In the genomic region with DNA sequence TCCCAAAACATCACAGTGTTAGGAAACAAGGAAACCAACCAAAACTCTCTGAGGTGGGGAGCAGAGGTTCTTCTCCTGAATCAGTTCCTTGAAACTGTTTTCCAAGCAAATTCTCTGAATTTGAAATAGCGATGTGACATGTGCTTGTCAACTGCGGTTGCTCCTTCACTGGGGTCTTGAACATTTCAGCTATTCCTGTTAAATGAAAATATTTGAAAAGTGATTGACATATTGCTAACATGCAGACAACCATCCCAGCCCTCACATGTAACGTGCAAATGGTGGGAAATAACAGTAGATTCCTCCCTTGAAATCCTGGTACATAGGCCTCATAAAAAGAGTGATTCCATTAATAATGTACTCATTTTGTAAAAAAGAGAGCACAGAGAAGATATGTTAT, we compare ENCODE assay signal across 21 cellular contexts. TPM values are rescaled to one million over a fixed set of nuclear protein-coding genes. Genes with fewer than 3 reads are reported as not detected.
DNase-seq lines count a peak whose midpoint lies in the region; ATAC-seq and TF ChIP-seq lines count a peak whose summit lies in the region.
"Had no signal": no experiment of that assay in that cellular context is flagged by ENCODE, and none has a peak within 500 bp of the region (broad histone marks: within the 10 kb centered on the region; RNA-seq: fewer than 3 reads in every experiment).

No MANE protein-coding gene starts in this region.

- DNase-seq in HCT116 (ENCODE audit: low read depth, low spot score), result no peak
- DNase-seq in esophagus muscularis mucosa (ENCODE audit: extremely low spot score), result peak; percentile 26
- no peak for DNase-seq in prostate gland (ENCODE audit: low spot score)
- no peak for DNase-seq in osteoblast (ENCODE audit: insufficient read length, low spot score, missing footprints)
- DNase-seq in Ammon's horn (ENCODE audit: low spot score), result no peak
- DNase-seq in sigmoid colon, result no peak
- DNase-seq: 8988T; ACHN; CD4-positive, alpha-beta memory T cell; CD4-positive, CD25-positive, alpha-beta regulatory T cell; CD8-positive, alpha-beta memory T cell; COR-L47; DMS 273 treated with DMSO at 0.1 percent for 48 hours; DMS153; DMS53; DMS79; DND-41; EL; GDM1 had no signal

- H3K36me3 ChIP-seq in HCT116 (ENCODE audit: control insufficient read depth in 1 of 2, insufficient read depth in 2 of 2, low read length in 2 of 2) (peaks cover 99 to 100% of the 10 kb centered on the region in 2 experiments), esophagus muscularis mucosa (no peaks in the 10 kb centered on the region), prostate gland (no peaks in the 10 kb centered on the region), osteoblast (ENCODE audit: insufficient read depth, low read length) (peaks cover 95% of the 10 kb centered on the region), sigmoid colon (no peaks in the 10 kb centered on the region)

- no peaks in the 10 kb centered on the region for H3K9me2 ChIP-seq in HCT116 (ENCODE audit: insufficient read depth)

- no peaks in the 10 kb centered on the region for H3K4me1 ChIP-seq in HCT116 (ENCODE audit: control insufficient read depth in 1 of 2, insufficient read depth in 2 of 2, low read length in 2 of 2)
- H3K4me1 ChIP-seq in esophagus muscularis mucosa, result no peaks in the 10 kb centered on the region
- peaks cover 5% of the 10 kb centered on the region for H3K4me1 ChIP-seq in prostate gland (replicated peaks)
- no peaks in the 10 kb centered on the region for H3K4me1 ChIP-seq in osteoblast (ENCODE audit: insufficient read depth, low read length)
- H3K4me1 ChIP-seq in sigmoid colon, result no peaks in the 10 kb centered on the region

- TF ChIP-seq RAD21 in HCT116 (IDR thresholded peaks at IDR 0.05; ENCODE audit: low read depth), result no peak

- BruUV-seq in HCT116 (replicated peaks; lab: Mats Ljungman, UMichigan), result no TSS peak

- ATAC-seq in HCT116, result no peak
- ATAC-seq: GM12878 had no signal

- H3K4me3 ChIP-seq in HCT116 (replicated peaks in 1 of 2; ENCODE audit: low read depth in 1 of 2, low read length in 2 of 2), result no peak overlapping the region
- H3K4me3 ChIP-seq in esophagus muscularis mucosa, result no peak overlapping the region
- H3K4me3 ChIP-seq in prostate gland, result no peak overlapping the region
- H3K4me3 ChIP-seq in osteoblast (ENCODE audit: insufficient read depth, low read length), result no peak overlapping the region
- no peak overlapping the region for H3K4me3 ChIP-seq in sigmoid colon
- H3K4me3 ChIP-seq: BLaER1 treated with 17β-estradiol and CSF1 and Interleukin-3, amounts not matched to agents 10 nM and 100 nM; GM12878 had no signal

- H3K9ac ChIP-seq in HCT116 (ENCODE audit: low read length), result no peak overlapping the region
- H3K9ac ChIP-seq: BLaER1 treated with 17β-estradiol and CSF1 and Interleukin-3, amounts not matched to agents 10 nM and 100 nM had no signal

- TF ChIP-seq CTCF in HCT116 (IDR thresholded peaks at IDR 0.05 in 2 of 3, conservative IDR thresholded peaks at IDR 0.05 in 1 of 3; ENCODE audit: borderline replicate concordance in 1 of 3, insufficient read depth in 1 of 3, low read depth in 2 of 3, low read length in 2 of 3) (no peak), esophagus muscularis mucosa (IDR thresholded peaks at IDR 0.05) (no peak), prostate gland (IDR thresholded peaks at IDR 0.05) (no peak), osteoblast (IDR thresholded peaks at IDR 0.05; ENCODE audit: extremely low read depth, low read depth, low read length) (no peak), sigmoid colon (IDR thresholded peaks at IDR 0.05) (no peak)

- no peak for TF ChIP-seq EP300 in esophagus muscularis mucosa (IDR thresholded peaks at IDR 0.05)
- TF ChIP-seq EP300 in sigmoid colon (IDR thresholded peaks at IDR 0.05), result no peak

- H3K79me2 ChIP-seq in HCT116 (ENCODE audit: insufficient read depth, low read length) (peaks cover 99% of the 10 kb centered on the region), osteoblast (ENCODE audit: insufficient read depth, low read length) (peaks cover 11% of the 10 kb centered on the region)

- H4K20me1 ChIP-seq in HCT116 (ENCODE audit: insufficient read depth) (peaks cover 2% of the 10 kb centered on the region; the same call in 1 of the 2 replicates), osteoblast (ENCODE audit: insufficient read depth, low read length) (no peaks in the 10 kb centered on the region)

- no peak overlapping the region for H3K4me2 ChIP-seq in HCT116 (ENCODE audit: low read length)
- H3K4me2 ChIP-seq in osteoblast (ENCODE audit: insufficient read depth, low read length), result no peak overlapping the region
- H3K4me2 ChIP-seq: BLaER1 treated with 17β-estradiol and CSF1 and Interleukin-3, amounts not matched to agents 10 nM and 100 nM had no signal

- intact Hi-C loops in HCT116 (cut with micrococcal nuclease) (no loop called here), esophagus muscularis mucosa (cut with DNase I) (no loop called here), prostate gland (cut with DNase I) (no loop called here), sigmoid colon (cut with DNase I) (no loop called here)

- H3K27me3 ChIP-seq in HCT116 (ENCODE audit: insufficient read depth, low read length) (no peaks in the 10 kb centered on the region), esophagus muscularis mucosa (no peaks in the 10 kb centered on the region), prostate gland (replicated peaks; ENCODE audit: insufficient read depth) (no peaks in the 10 kb centered on the region), osteoblast (ENCODE audit: insufficient read depth, low read length) (no peaks in the 10 kb centered on the region), sigmoid colon (no peaks in the 10 kb centered on the region)
- H3K27me3 ChIP-seq: BLaER1 treated with 17β-estradiol and CSF1 and Interleukin-3, amounts not matched to agents 10 nM and 100 nM had no signal

- 96% methylated on average over 3 of the region's 3 CpGs for WGBS in esophagus muscularis mucosa
- 85% methylated on average over 3 of the region's 3 CpGs for WGBS in prostate gland
- 95 to 97% methylated on average over 3 of the region's 3 CpGs for WGBS in sigmoid colon, 2 donors

- RAD21 ChIA-PET in HCT116 (lab: Charles Lee; ENCODE audit: low non-redundant PET in 1 of 2, low total read pairs in 2 of 2, uncharacterized antibody in 2 of 2, unreplicated experiment in 2 of 2), result no interaction called here

- no peak overlapping the region for H2AFZ ChIP-seq in HCT116 (ENCODE audit: low read depth, low read length, poor library complexity, severe bottlenecking)
- H2AFZ ChIP-seq in osteoblast (ENCODE audit: low read length), result no peak overlapping the region

- H3K27ac ChIP-seq in HCT116 (ENCODE audit: low read depth, low read length) (no peak overlapping the region), esophagus muscularis mucosa (replicated peaks in 1 of 4) (no peak overlapping the region), prostate gland (peak overlapping the region; percentile 12 to 30), osteoblast (ENCODE audit: low read depth, low read length) (no peak overlapping the region), sigmoid colon (no peak overlapping the region)
- H3K27ac ChIP-seq: BLaER1 treated with 17β-estradiol and CSF1 and Interleukin-3, amounts not matched to agents 10 nM and 100 nM had no signal

- CTCF ChIA-PET in HCT116 (lab: Charles Lee), result no interaction called here

- H3K9me3 ChIP-seq in HCT116 (ENCODE audit: control insufficient read depth in 1 of 2, insufficient read depth in 1 of 2, low read depth in 1 of 2, low read length in 2 of 2), result no peaks in the 10 kb centered on the region
- H3K9me3 ChIP-seq in esophagus muscularis mucosa, result no peaks in the 10 kb centered on the region
- H3K9me3 ChIP-seq in prostate gland, result no peaks in the 10 kb centered on the region
- H3K9me3 ChIP-seq in osteoblast (ENCODE audit: low read depth, low read length), result no peaks in the 10 kb centered on the region
- H3K9me3 ChIP-seq in sigmoid colon, result no peaks in the 10 kb centered on the region
- H3K9me3 ChIP-seq: BLaER1 treated with 17β-estradiol and CSF1 and Interleukin-3, amounts not matched to agents 10 nM and 100 nM had no signal

- TF ChIP-seq POLR2A in HCT116 (IDR thresholded peaks at IDR 0.05; ENCODE audit: borderline replicate concordance, extremely low read depth, insufficient read depth, insufficient read length) (no peak), esophagus muscularis mucosa (IDR thresholded peaks at IDR 0.05; ENCODE audit: low read depth) (no peak), prostate gland (IDR thresholded peaks at IDR 0.05) (no peak), sigmoid colon (IDR thresholded peaks at IDR 0.05) (no peak)

- POLR2A ChIA-PET in HCT116 (lab: Charles Lee), result no interaction called here

TF ChIP-seq in HCT116, 20 proteins besides CTCF, POLR2A, EP300 and RAD21:
- TF ChIP-seq, protein P1, sequence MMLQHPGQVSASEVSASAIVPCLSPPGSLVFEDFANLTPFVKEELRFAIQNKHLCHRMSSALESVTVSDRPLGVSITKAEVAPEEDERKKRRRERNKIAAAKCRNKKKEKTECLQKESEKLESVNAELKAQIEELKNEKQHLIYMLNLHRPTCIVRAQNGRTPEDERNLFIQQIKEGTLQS (IDR thresholded peaks at IDR 0.05), result 0 out of 2 replicates have a peak, but pooled peaks have one; percentile 14
- no peak for TF ChIP-seq CEBPB (IDR thresholded peaks at IDR 0.05; ENCODE audit: low read depth)

RNA-seq across cellular contexts. Expression of gene MKI67, which starts 15.9 kb away (rescaled TPM):
- total RNA-seq in HCT116 (2021; ENCODE audit: unreplicated experiment), result 202 TPM
- polyA plus RNA-seq in HCT116 (2012), result 64.3 and 90.3 TPM in 2 replicates
- total RNA-seq in esophagus muscularis mucosa, result 1 to 10 TPM in 1 of 4 donors, under 1 TPM in 3; 0.17 to 1.2 (median 0.87) TPM
- total RNA-seq in prostate gland, result 1 to 10 TPM; 2.0 to 2.9 TPM
- 2.5 and 3.5 TPM in 2 replicates for total RNA-seq in osteoblast
- total RNA-seq in sigmoid colon, result 1 to 10 TPM in 2 of 4 donors, under 1 TPM in 2; 0.49 to 2.0 (median 1.2) TPM
- 10 to 100 TPM in 1 of 3 donors, 1 to 10 TPM in 1, under 1 TPM in 1; 0.60 to 29.0 (median 1.2) TPM for polyA plus RNA-seq in sigmoid colon

Comparison
In these comparisons a context has a peak if more than half of its experiments do, and no peak if none do; other contexts are left out.
1. H3K27ac ChIP-seq: peak in prostate gland (2 of 2); none in HCT116 (single experiment), esophagus muscularis mucosa (0 of 4), osteoblast (single experiment) and sigmoid colon (0 of 4).
2. RNA of gene MKI67, which starts 15.9 kb away (total RNA-seq): 202 TPM in HCT116 (single experiment); 2.0 to 2.9 TPM in prostate gland, 2.5 to 3.5 TPM in osteoblast, 0.49 to 2.0 TPM in sigmoid colon and 0.17 to 1.2 TPM in esophagus muscularis mucosa; every median in the first group is over 10 times any median in the second.